20 cellular contexts compared by ENCODE assay signal in genomic region chr20:53190225-53190624, GRCh38.
DNase-seq lines count a peak whose midpoint lies in the region; ATAC-seq and TF ChIP-seq lines count a peak whose summit lies in the region.
"Had no signal": no experiment of that assay in that cellular context is flagged by ENCODE, and none has a peak within 500 bp of the region (broad histone marks: within the 10 kb centered on the region; RNA-seq: fewer than 3 reads in every experiment).

No MANE protein-coding gene starts in this region.

- H2BK15ac ChIP-seq in neuronal stem cell (ENCODE audit: low read length), result no peak overlapping the region

- no peak overlapping the region for H2BK5ac ChIP-seq in neuronal stem cell (ENCODE audit: low read length)

- peaks cover 6% of the 10 kb centered on the region for H3K4me1 Mint-ChIP-seq in endodermal cell
- H3K4me1 Mint-ChIP-seq: CD14-positive monocyte had no signal

- H3K4me2 ChIP-seq in OCI-LY3 (ENCODE audit: low read length), result no peak overlapping the region
- no peak overlapping the region for H3K4me2 ChIP-seq in neuronal stem cell (ENCODE audit: insufficient read depth, low read length, poor library complexity, severe bottlenecking)
- H3K4me2 ChIP-seq: A549, BLaER1 had no signal

- H2BK12ac ChIP-seq in neuronal stem cell (ENCODE audit: low read length), result no peak overlapping the region

- no peaks in the 10 kb centered on the region for H3K36me3 Mint-ChIP-seq in endodermal cell (ENCODE audit: low read depth)
- H3K36me3 Mint-ChIP-seq: CD14-positive monocyte; CD4-positive, alpha-beta memory T cell; IgD-negative memory B cell had no signal

- WGBS in endodermal cell (ENCODE audit: insufficient coverage in 1 of 2, insufficient read length in 1 of 2), 2 experiments, result 79 to 90% methylated on average over 5 to 6 of the region's 6 CpGs
- no CpG with 5 or more reads among the region's 6 CpGs for WGBS in neuronal stem cell (ENCODE audit: extremely low coverage in 2 of 2, insufficient read length in 2 of 2, insufficient replicate concordance in 1 of 2), 2 donors
- WGBS in prostate gland, result 87% methylated on average over 6 of the region's 6 CpGs

- no peak overlapping the region for H3K4me3 ChIP-seq in A673 (ENCODE audit: low read depth, low read length, poor library complexity, severe bottlenecking)
- H3K4me3 ChIP-seq in OCI-LY3 (ENCODE audit: low read length), result no peak overlapping the region
- no peak overlapping the region for H3K4me3 ChIP-seq in endodermal cell (ENCODE audit: low read length)
- H3K4me3 ChIP-seq in neuronal stem cell (ENCODE audit: low read length in 2 of 2), result no peak overlapping the region
- H3K4me3 ChIP-seq in prostate gland, result no peak overlapping the region
- H3K4me3 ChIP-seq: A549, BLaER1, GM12878, GM23248 had no signal

- H2AFZ ChIP-seq in OCI-LY3 (ENCODE audit: low read depth, low read length) (no peak overlapping the region), neuronal stem cell (ENCODE audit: low read length) (peak overlapping the region; percentile 21)
- H2AFZ ChIP-seq: GM23248 had no signal

- H3K9ac ChIP-seq in OCI-LY3 (ENCODE audit: low read length) (no peak overlapping the region), endodermal cell (ENCODE audit: extremely low read depth, low read length, poor library complexity, severe bottlenecking) (no peak overlapping the region), neuronal stem cell (ENCODE audit: low read depth, low read length, poor library complexity) (no peak overlapping the region)
- H3K9ac ChIP-seq: BLaER1, GM23248 had no signal

- no peaks in the 10 kb centered on the region for H3K27me3 Mint-ChIP-seq in endodermal cell (ENCODE audit: insufficient read depth)
- H3K27me3 Mint-ChIP-seq: IgD-negative memory B cell had no signal

- H3K27me3 ChIP-seq in A673 (replicated peaks; ENCODE audit: insufficient read depth, low read depth, low read length, poor library complexity) (no peaks in the 10 kb centered on the region), OCI-LY3 (ENCODE audit: low read depth, low read length) (no peaks in the 10 kb centered on the region), endodermal cell (ENCODE audit: control insufficient read depth, insufficient read depth, low read length, poor library complexity, severe bottlenecking) (no peaks in the 10 kb centered on the region), neuronal stem cell (ENCODE audit: control insufficient read depth in 3 of 3, insufficient read depth in 3 of 3, low read depth in 1 of 3, low read length in 3 of 3) (no peaks in the 10 kb centered on the region), prostate gland (replicated peaks; ENCODE audit: insufficient read depth) (no peaks in the 10 kb centered on the region)
- H3K27me3 ChIP-seq: BLaER1 had no signal

- H3K9me3 ChIP-seq in A673 (ENCODE audit: low read depth, low read length, poor library complexity, severe bottlenecking), result no peaks in the 10 kb centered on the region
- H3K9me3 ChIP-seq in OCI-LY3 (ENCODE audit: insufficient read depth, low read length), result no peaks in the 10 kb centered on the region
- H3K9me3 ChIP-seq in endodermal cell (ENCODE audit: control insufficient read depth, low read length), result no peaks in the 10 kb centered on the region
- no peaks in the 10 kb centered on the region for H3K9me3 ChIP-seq in neuronal stem cell (replicated peaks in 1 of 2; ENCODE audit: control insufficient read depth in 2 of 2, insufficient read depth in 1 of 2, low read depth in 1 of 2, low read length in 2 of 2)
- no peaks in the 10 kb centered on the region for H3K9me3 ChIP-seq in prostate gland
- H3K9me3 ChIP-seq: A549, BLaER1 had no signal

- H4K20me1 ChIP-seq in OCI-LY3 (ENCODE audit: insufficient read depth, low read length), result no peaks in the 10 kb centered on the region
- H4K20me1 ChIP-seq: BLaER1 had no signal

- H3K27ac ChIP-seq in A673 (ENCODE audit: low read depth, low read length, poor library complexity, severe bottlenecking) (no peak overlapping the region), OCI-LY3 (ENCODE audit: low read length) (no peak overlapping the region), endodermal cell (ENCODE audit: low read depth, low read length) (no peak overlapping the region), neuronal stem cell (replicated peaks; ENCODE audit: low read length) (no peak overlapping the region), prostate gland (no peak overlapping the region)
- H3K27ac ChIP-seq: 22Rv1, A549, BLaER1, GM23248 had no signal

- H2AK5ac ChIP-seq in neuronal stem cell (ENCODE audit: low read depth, low read length), result no peak overlapping the region

- intact Hi-C loops in A673 (cut with micrococcal nuclease; ENCODE audit: unreplicated experiment) (no loop called here), prostate gland (cut with DNase I) (no loop called here)

- H3K36me3 ChIP-seq in A673 (ENCODE audit: insufficient read depth, low read length, poor library complexity, severe bottlenecking), result no peaks in the 10 kb centered on the region
- H3K36me3 ChIP-seq in OCI-LY3 (replicated peaks; ENCODE audit: low read depth, low read length), result no peaks in the 10 kb centered on the region
- no peaks in the 10 kb centered on the region for H3K36me3 ChIP-seq in endodermal cell (ENCODE audit: control insufficient read depth, insufficient read depth, low read length)
- no peaks in the 10 kb centered on the region for H3K36me3 ChIP-seq in neuronal stem cell (replicated peaks in 1 of 2; ENCODE audit: control insufficient read depth in 2 of 2, insufficient read depth in 2 of 2, low read length in 2 of 2)
- no peaks in the 10 kb centered on the region for H3K36me3 ChIP-seq in prostate gland
- H3K36me3 ChIP-seq: BLaER1 had no signal

- ATAC-seq in GM21515 (IDR thresholded peaks at IDR 0.05; ENCODE audit: unreplicated experiment), result no peak
- ATAC-seq: A549, GM12878, HepG2 had no signal

- no peak overlapping the region for H3K4ac ChIP-seq in neuronal stem cell (ENCODE audit: low read length)

- H3K18ac ChIP-seq in neuronal stem cell (ENCODE audit: low read length), result no peak overlapping the region

- DNase-seq in A673 (ENCODE audit: low spot score) (no peak), endodermal cell (no peak), neuronal stem cell (ENCODE audit: low spot score) (no peak), prostate gland (ENCODE audit: low spot score) (no peak), iPS-NIHi7 (ENCODE audit: extremely low spot score) (no peak)
- DNase-seq: CD4-positive, alpha-beta memory T cell; DMS79 treated with DMSO at 0.1 percent for 48 hours; EL; GM23248; H7; KG1 had no signal

- H3K14ac ChIP-seq in neuronal stem cell (ENCODE audit: low read length), result no peak overlapping the region

- no peak overlapping the region for H3K27ac Mint-ChIP-seq in endodermal cell
- H3K27ac Mint-ChIP-seq: CD14-positive monocyte; CD4-positive, alpha-beta memory T cell; IgD-negative memory B cell had no signal

- no peak overlapping the region for H3K4me3 Mint-ChIP-seq in endodermal cell
- H3K4me3 Mint-ChIP-seq: CD14-positive monocyte; CD4-positive, alpha-beta memory T cell; IgD-negative memory B cell had no signal

- no peak for TF ChIP-seq POLR2A in prostate gland (IDR thresholded peaks at IDR 0.05)

- H2BK120ac ChIP-seq in neuronal stem cell (ENCODE audit: low read depth, low read length), result no peak overlapping the region

- no peaks in the 10 kb centered on the region for H3K4me1 ChIP-seq in A673 (ENCODE audit: insufficient read depth, low read length, poor library complexity, severe bottlenecking)
- peaks cover 8% of the 10 kb centered on the region for H3K4me1 ChIP-seq in OCI-LY3 (ENCODE audit: low read length)
- H3K4me1 ChIP-seq in endodermal cell (ENCODE audit: control insufficient read depth, insufficient read depth, low read length), result no peaks in the 10 kb centered on the region
- peaks cover 0 to 2% of the 10 kb centered on the region in 2 donors for H3K4me1 ChIP-seq in neuronal stem cell (ENCODE audit: control insufficient read depth in 2 of 2, insufficient read depth in 1 of 2, low read depth in 1 of 2, low read length in 2 of 2)
- H3K4me1 ChIP-seq in prostate gland (replicated peaks), result no peaks in the 10 kb centered on the region
- H3K4me1 ChIP-seq: A549 had no signal

- no peak overlapping the region for H4K8ac ChIP-seq in neuronal stem cell (ENCODE audit: low read depth, low read length)

- H3K79me1 ChIP-seq in neuronal stem cell (ENCODE audit: low read depth, low read length), result no peaks in the 10 kb centered on the region

- H4K91ac ChIP-seq in neuronal stem cell (ENCODE audit: low read depth, low read length, poor library complexity), result no peak overlapping the region

- no peaks in the 10 kb centered on the region for H3K9me3 Mint-ChIP-seq in endodermal cell
- H3K9me3 Mint-ChIP-seq: CD14-positive monocyte; CD4-positive, alpha-beta memory T cell; IgD-negative memory B cell had no signal

- CTCF ChIA-PET in A673 (lab: Charles Lee), result no interaction called here

- BruUV-seq in A673 (replicated peaks; lab: Mats Ljungman, UMichigan), result no TSS peak

- POLR2A ChIA-PET in A673 (lab: Charles Lee; ENCODE audit: low non-redundant PET), result no interaction called here

- H3K79me2 ChIP-seq in OCI-LY3 (ENCODE audit: low read length), result no peaks in the 10 kb centered on the region

- no peak overlapping the region for H3K23ac ChIP-seq in neuronal stem cell (ENCODE audit: low read depth, low read length, poor library complexity)

- TF ChIP-seq CTCF in A673 (conservative IDR thresholded peaks at IDR 0.05; ENCODE audit: low read depth, low read length) (0 out of 2 replicates have a peak, but pooled peaks have one; percentile 11), OCI-LY3 (IDR thresholded peaks at IDR 0.05; ENCODE audit: low read depth, low read length) (0 out of 2 replicates have a peak, but pooled peaks have one; percentile 11), endodermal cell (conservative IDR thresholded peaks at IDR 0.05) (peak; percentile 43), prostate gland (IDR thresholded peaks at IDR 0.05) (no peak)

Comparison
In these comparisons a context has a peak if more than half of its experiments do, and no peak if none do; other contexts are left out.
1. CTCF ChIP-seq: peak in A673 (single experiment), OCI-LY3 (single experiment) and endodermal cell (single experiment); none in prostate gland (0 of 4).